Comparison of ENCODE assay signal across 11 cellular contexts in genomic region chr5:131277875-131278795, GRCh38. TPM values are rescaled to one million over a fixed set of nuclear protein-coding genes. Genes with fewer than 3 reads are reported as not detected.
DNase-seq lines count a peak whose midpoint lies in the region; ATAC-seq lines count a peak whose summit lies in the region.
"Had no signal": no experiment of that assay in that cellular context is flagged by ENCODE, and none has a peak within 500 bp of the region (broad histone marks: within the 10 kb centered on the region; RNA-seq: fewer than 3 reads in every experiment).

No MANE protein-coding gene starts in this region.

- H3K9me3 Mint-ChIP-seq in activated T-cell treated with anti-CD3 and anti-CD28 coated beads, Interleukin-2, amount 50 U/mL, for 72 hours = no peaks in the 10 kb centered on the region
- H3K9me3 Mint-ChIP-seq in dendritic cell treated with granulocyte-macrophage colony-stimulating factor and Interleukin-4, amounts not matched to agents 40 ng/mL and 50 ng/mL, for 4 days = no peaks in the 10 kb centered on the region

- H3K4me3 Mint-ChIP-seq in activated T-cell treated with anti-CD3 and anti-CD28 coated beads, Interleukin-2, amount 50 U/mL, for 72 hours = peak overlapping the region; percentile 20 to 73
- H3K4me3 Mint-ChIP-seq in dendritic cell treated with granulocyte-macrophage colony-stimulating factor and Interleukin-4, amounts not matched to agents 40 ng/mL and 50 ng/mL, for 4 days = no peak overlapping the region

- peaks cover 8 to 23% of the 10 kb centered on the region in 2 donors for H3K36me3 Mint-ChIP-seq in activated T-cell treated with anti-CD3 and anti-CD28 coated beads, Interleukin-2, amount 50 U/mL, for 72 hours (ENCODE audit: insufficient read depth in 2 of 2)
- peaks cover 28% of the 10 kb centered on the region for H3K36me3 Mint-ChIP-seq in dendritic cell treated with granulocyte-macrophage colony-stimulating factor and Interleukin-4, amounts not matched to agents 40 ng/mL and 50 ng/mL, for 4 days (ENCODE audit: low read depth)

- ATAC-seq in activated T-cell treated with anti-CD3 and anti-CD28 coated beads, Interleukin-2, amount 50 U/mL, for 72 hours (replicated peaks in 1 of 2) = no peak
- ATAC-seq in Right ventricle myocardium inferior (no peak), GM18502 (IDR thresholded peaks at IDR 0.05; ENCODE audit: poor library complexity, unreplicated experiment) (no peak)

- H3K27me3 Mint-ChIP-seq in activated T-cell treated with anti-CD3 and anti-CD28 coated beads, Interleukin-2, amount 50 U/mL, for 72 hours (ENCODE audit: low read depth) = no peaks in the 10 kb centered on the region
- H3K27me3 Mint-ChIP-seq in dendritic cell treated with granulocyte-macrophage colony-stimulating factor and Interleukin-4, amounts not matched to agents 40 ng/mL and 50 ng/mL, for 4 days = no peaks in the 10 kb centered on the region

- peaks cover 95% of the 10 kb centered on the region for H3K4me1 Mint-ChIP-seq in activated T-cell treated with anti-CD3 and anti-CD28 coated beads, Interleukin-2, amount 50 U/mL, for 72 hours (ENCODE audit: low read depth)
- peaks cover 57% of the 10 kb centered on the region for H3K4me1 Mint-ChIP-seq in dendritic cell treated with granulocyte-macrophage colony-stimulating factor and Interleukin-4, amounts not matched to agents 40 ng/mL and 50 ng/mL, for 4 days (ENCODE audit: low read depth)

- H3K27ac Mint-ChIP-seq in activated T-cell treated with anti-CD3 and anti-CD28 coated beads, Interleukin-2, amount 50 U/mL, for 72 hours = peak overlapping the region; percentile 88
- peak overlapping the region; percentile 57 for H3K27ac Mint-ChIP-seq in dendritic cell treated with granulocyte-macrophage colony-stimulating factor and Interleukin-4, amounts not matched to agents 40 ng/mL and 50 ng/mL, for 4 days

- intact Hi-C loops in dendritic cell treated with granulocyte-macrophage colony-stimulating factor and Interleukin-4, amounts not matched to agents 40 ng/mL and 50 ng/mL, for 4 days (cut with micrococcal nuclease) = no loop called here
- intact Hi-C loops in Right ventricle myocardium inferior (cut with DNase I) = no loop called here

- no peak for DNase-seq in activated T-cell treated with anti-CD3 and anti-CD28 coated beads, Interleukin-2, amount 50 U/mL, for 72 hours
- no peak for DNase-seq in activated T-cell treated with anti-CD3 and anti-CD28 coated beads for 4 hours
- DNase-seq in RPMI7951 (ENCODE audit: low read depth) = peak; percentile 18
- peak; percentile 59 for DNase-seq in superior temporal gyrus (ENCODE audit: extremely low spot score)
- no peak for DNase-seq in Right ventricle myocardium inferior (ENCODE audit: missing footprints)
- no peak for DNase-seq in stimulated activated CD4-positive, alpha-beta T cell treated with anti-CD3 and anti-CD28 coated beads, Interleukin-12 subunit alpha, Interleukin-12 subunit beta, amount 100 ng/mL, for 4 hours
- DNase-seq: activated CD8-positive, alpha-beta memory T cell treated with anti-CD3 and anti-CD28 coated beads, Interleukin-2, amount 50 U/mL, for 4 hours; AML-193; NCI-H2029 treated with DMSO at 0.1 percent for 48 hours had no signal

RNA-seq across cellular contexts. Expression of gene CDC42SE2, which starts 14.3 kb away (rescaled TPM):
- total RNA-seq in activated T-cell treated with anti-CD3 and anti-CD28 coated beads, Interleukin-2, amount 50 U/mL, for 72 hours = 100 to 1,000 TPM; 147 to 151 TPM
- total RNA-seq in RPMI7951 (2014; rRNA removed; shearing (Covaris generic)) = 12.7 and 14.2 TPM in 2 replicates
- 11.6 TPM for total RNA-seq in Right ventricle myocardium inferior

Comparison
In these comparisons a context has a peak if more than half of its experiments do, and no peak if none do; other contexts are left out.
1. DNase-seq: peak in RPMI7951 (single experiment) and superior temporal gyrus (single experiment); none in activated T-cell treated with anti-CD3 and anti-CD28 coated beads, Interleukin-2, amount 50 U/mL, for 72 hours (0 of 2), activated T-cell treated with anti-CD3 and anti-CD28 coated beads for 4 hours (single experiment), Right ventricle myocardium inferior (single experiment) and stimulated activated CD4-positive, alpha-beta T cell treated with anti-CD3 and anti-CD28 coated beads, Interleukin-12 subunit alpha, Interleukin-12 subunit beta, amount 100 ng/mL, for 4 hours (single experiment).